In the genomic region with DNA sequence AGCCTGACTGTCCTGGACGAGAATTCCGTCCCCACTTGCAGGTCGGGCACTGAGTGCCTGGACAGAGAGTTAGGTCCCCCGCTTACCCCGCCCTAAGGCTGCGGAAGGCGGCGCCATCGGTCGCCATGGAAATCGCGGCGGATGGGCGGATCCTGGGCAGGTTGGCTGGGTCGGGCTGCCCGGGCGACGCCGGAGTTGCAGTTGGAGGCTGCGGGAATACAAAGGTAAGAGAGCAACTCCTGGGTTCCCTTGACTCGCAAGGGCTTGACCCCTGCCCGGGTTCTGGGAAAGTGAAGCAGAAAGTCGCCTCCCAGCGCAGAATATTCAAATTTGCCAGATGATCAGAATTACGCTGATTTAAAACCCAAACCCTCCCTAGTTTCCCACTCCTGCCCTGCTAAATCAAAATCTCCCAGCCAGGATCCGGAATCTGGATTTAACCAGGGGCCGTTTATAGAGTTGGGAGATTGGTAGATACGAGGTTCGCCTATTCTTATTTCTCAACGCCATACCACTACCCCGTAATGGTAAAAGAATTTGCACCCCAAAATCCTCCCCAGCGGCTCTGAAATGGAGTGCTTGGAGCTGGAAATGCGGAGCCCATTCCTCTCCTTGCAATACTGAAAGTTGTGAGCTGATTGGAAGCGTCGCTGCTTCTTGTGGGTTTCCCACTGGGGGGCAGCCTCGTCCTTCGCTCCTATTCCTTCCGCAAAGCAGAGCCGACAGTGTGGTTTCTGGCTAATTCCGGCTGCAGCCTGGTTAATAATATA, we compare ENCODE assay signal across 8 cellular contexts.
A peak's percentile ranks its signal among the peaks of the same experiment; 100 is the strongest.
DNase-seq lines count a peak whose midpoint lies in the region; ATAC-seq, FAIRE-seq and TF ChIP-seq lines count a peak whose summit lies in the region.

No MANE protein-coding gene starts in this region.

- peaks cover 0 to 14% of the 10 kb centered on the region in 2 donors for H3K36me3 Mint-ChIP-seq in naive B cell

- DNase-seq in DMS53 treated with DMSO at 0.1 percent for 48 hours (lab: John Stamatoyannopoulos, UW; ENCODE audit: unreplicated experiment), result peak; percentile 79
- peak; percentile 92 for DNase-seq in H54 (ENCODE audit: insufficient read length, low spot score)
- peak; percentile 48 to 71 for DNase-seq in NCI-H187 (lab: John Stamatoyannopoulos, UW)
- DNase-seq in activated CD4-positive, alpha-beta T cell treated with anti-CD3 and anti-CD28 coated beads, Interleukin-2, amount 50 U/mL, for 48 hours, result peak; percentile 6 to 24
- peak; percentile 74 for DNase-seq in foreskin melanocyte
- no peak for DNase-seq in naive B cell
- DNase-seq in urothelium cell line (ENCODE audit: low spot score), result peak; percentile 90

- ATAC-seq in naive B cell (ENCODE audit: low read depth in 2 of 2) (no peak), HG02571 (IDR thresholded peaks at IDR 0.05; ENCODE audit: unreplicated experiment) (no peak)

- peaks cover 36 to 44% (median 44%) of the 10 kb centered on the region in 3 donors for H3K27me3 Mint-ChIP-seq in naive B cell

- H3K4me3 Mint-ChIP-seq in naive B cell, result peak overlapping the region in 7 of 8 donors; percentile 43 to 93 (median 77)

- H3K9me3 Mint-ChIP-seq in naive B cell, result peaks cover 5 to 14% (median 8%) of the 10 kb centered on the region in 7 donors

- FAIRE-seq in H54 (lab: Jason Lieb, UNC) (peak; percentile 76), urothelium cell line (lab: Jason Lieb, UNC) (peak; percentile 61)

- 0 out of 2 replicates have a peak, but pooled peaks have one; percentile 32 for TF ChIP-seq POLR2A in H54 (IDR thresholded peaks at IDR 0.05; ENCODE audit: low read depth, low read length)

- H3K27ac Mint-ChIP-seq in naive B cell, result peak overlapping the region in 1 of 6 donors; percentile 44

- peaks cover 5 to 14% (median 8%) of the 10 kb centered on the region in 3 donors for H3K4me1 Mint-ChIP-seq in naive B cell
